In the genomic region with DNA sequence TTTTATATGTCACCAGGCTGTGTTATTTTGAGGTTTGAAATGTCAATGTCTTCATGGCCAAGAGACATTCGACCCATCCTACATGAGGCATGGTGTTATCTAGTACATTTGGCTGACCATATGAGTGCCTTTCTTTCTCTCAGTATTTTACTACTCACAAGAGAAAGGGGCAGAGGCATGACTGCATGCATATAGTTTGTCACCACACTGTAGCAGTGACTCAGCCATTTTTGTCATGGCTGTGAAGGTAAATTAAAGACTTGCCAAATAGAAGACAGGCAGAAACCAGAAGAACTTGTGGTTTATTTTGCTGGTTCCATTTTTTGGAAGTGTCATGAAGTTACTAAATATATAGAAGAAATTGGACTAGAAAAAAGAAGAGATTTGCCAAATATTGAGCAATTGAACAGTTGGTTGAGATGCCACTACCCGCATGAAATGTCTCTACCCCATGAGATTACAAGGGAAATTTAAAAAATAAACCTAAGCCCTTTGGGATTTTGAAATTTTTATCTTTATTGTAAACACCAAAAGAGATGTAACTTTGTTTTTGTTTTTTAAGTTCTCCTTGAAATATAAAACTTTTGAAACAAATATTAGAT, we compare ENCODE assay signal across 9 cellular contexts.
DNase-seq lines count a peak whose midpoint lies in the region; ATAC-seq, FAIRE-seq and TF ChIP-seq lines count a peak whose summit lies in the region.
"Had no signal": no experiment of that assay in that cellular context is flagged by ENCODE, and none has a peak within 500 bp of the region (broad histone marks: within the 10 kb centered on the region; RNA-seq: fewer than 3 reads in every experiment).

No MANE protein-coding gene starts in this region.

- peaks cover 14% of the 10 kb centered on the region for H3K79me2 ChIP-seq in GM12878 (ENCODE audit: control insufficient read depth, insufficient read depth, low read length)

- ATAC-seq in GM12878, result peak; percentile 28; the same call in 2 of the 3 replicates
- no peak for ATAC-seq in GM18519 (IDR thresholded peaks at IDR 0.05; ENCODE audit: low FRiP score, unreplicated experiment)
- ATAC-seq: activated T-cell treated with anti-CD3 and anti-CD28 coated beads, Interleukin-2, amount 50 U/mL, for 4 hours had no signal

- WGBS in GM12878 (ENCODE audit: insufficient coverage, insufficient replicate concordance, low lambda C conversion rate, missing lambda C conversion rate), result 65% methylated on average over 2 of the region's 2 CpGs
- WGBS in mesodermal cell (ENCODE audit: insufficient coverage in 2 of 2), 2 experiments, result no CpG with 5 or more reads among the region's 2 CpGs

- H3K27ac ChIP-seq in GM12878 (ENCODE audit: control insufficient read depth, insufficient read depth), result no peak overlapping the region; the same call in 1 of the 2 replicates
- H3K27ac ChIP-seq in mesodermal cell (ENCODE audit: low read depth, low read length, severe bottlenecking), result peak overlapping the region; percentile 12

- FAIRE-seq in GM12878 (lab: Jason Lieb, UNC), result no peak

- TF ChIP-seq CTCF in GM12878 (IDR thresholded peaks at IDR 0.05 in 2 of 3, conservative IDR thresholded peaks at IDR 0.05 in 1 of 3; ENCODE audit: control insufficient read depth in 2 of 3, extremely low read depth in 1 of 3, insufficient read depth in 1 of 3, low read depth in 3 of 3, low read length in 3 of 3), result no peak
- TF ChIP-seq CTCF in BE2C (IDR thresholded peaks at IDR 0.05; ENCODE audit: low read depth, low read length), result no peak

- intact Hi-C loops in GM12878 (cut with micrococcal nuclease; ENCODE audit: unreplicated experiment) (loop anchor here (2.0 kb wide), 1 partner anchor 14 kb away; no protein-coding TSS in a partner anchor), head of caudate nucleus (cut with DNase I) (no loop called here)

- in situ Hi-C loops in GM12878 (cut with MboI), result no loop called here

- no peak for TF ChIP-seq POLR2A in GM12878 (IDR thresholded peaks at IDR 0.05; ENCODE audit: low read depth, low read length)

- no peak overlapping the region for H3K4me3 ChIP-seq in MG63
- no peak overlapping the region for H3K4me3 ChIP-seq in GM12878
- no peak overlapping the region for H3K4me3 ChIP-seq in mesodermal cell (ENCODE audit: extremely low read depth, insufficient read depth, low read length, poor library complexity, severe bottlenecking)
- no peak overlapping the region for H3K4me3 ChIP-seq in BE2C (ENCODE audit: low read depth, low read length)

- no peak overlapping the region for H3K4me2 ChIP-seq in GM12878 (ENCODE audit: control insufficient read depth, insufficient read depth)

- H3K9me3 ChIP-seq in MG63, result no peaks in the 10 kb centered on the region
- no peaks in the 10 kb centered on the region for H3K9me3 ChIP-seq in GM12878 (replicated peaks; ENCODE audit: control insufficient read depth, insufficient read depth, low read length)
- no peaks in the 10 kb centered on the region for H3K9me3 ChIP-seq in mesodermal cell (ENCODE audit: control insufficient read depth, low read length)
- H3K9me3 ChIP-seq in BE2C, result no peaks in the 10 kb centered on the region

- SMC1A ChIA-PET in GM12878 (lab: Charles Lee; ENCODE audit: uncharacterized antibody, unreplicated experiment), result interaction anchor here (1.4 kb wide), 1 partner anchor 170 kb away, joined by 3 read pairs; a partner anchor contains a TSS

- no peak overlapping the region for H3K9ac ChIP-seq in GM12878 (ENCODE audit: control insufficient read depth, insufficient read depth, low read length)

- H3K36me3 ChIP-seq in MG63 (peaks cover 64% of the 10 kb centered on the region), GM12878 (ENCODE audit: control insufficient read depth in 2 of 2, insufficient read depth in 2 of 2, low read length in 1 of 2) (peaks cover 0 to 6% of the 10 kb centered on the region in 2 experiments; a peak in 2 of 4 replicates), mesodermal cell (ENCODE audit: control insufficient read depth, insufficient read depth, low read length) (peaks cover 39% of the 10 kb centered on the region), BE2C (peaks cover 55% of the 10 kb centered on the region)

- no peak for TF ChIP-seq RAD21 in GM12878 (IDR thresholded peaks at IDR 0.05; ENCODE audit: insufficient read depth, low read depth, low read length)

- H3K27me3 ChIP-seq in MG63 (no peaks in the 10 kb centered on the region), GM12878 (replicated peaks in 1 of 2; ENCODE audit: control insufficient read depth in 2 of 2, insufficient read depth in 2 of 2, low read length in 1 of 2) (no peaks in the 10 kb centered on the region), BE2C (no peaks in the 10 kb centered on the region)

- DNase-seq in DMS53 (lab: John Stamatoyannopoulos, UW), result peak; percentile 58
- peak; percentile 3 for DNase-seq in MG63
- no peak for DNase-seq in GM12878 (ENCODE audit: low read depth, low spot score)
- no peak for DNase-seq in SHP77 treated with DMSO at 0.1 percent for 48 hours (lab: John Stamatoyannopoulos, UW)
- DNase-seq in BE2C, result no peak
- DNase-seq in head of caudate nucleus, result no peak
- DNase-seq: activated T-cell treated with anti-CD3 and anti-CD28 coated beads, Interleukin-2, amount 50 U/mL, for 4 hours had no signal

- POLR2A ChIA-PET in GM12878 (lab: Charles Lee), result no interaction called here

- BruUV-seq in GM12878 (replicated peaks; lab: Mats Ljungman, UMichigan), result no TSS peak

- CTCF ChIA-PET in GM12878 (lab: Yijun Ruan, JAX), result no interaction called here

- H3K4me1 ChIP-seq in GM12878 (ENCODE audit: control insufficient read depth, insufficient read depth, low read length), result peaks cover 9% of the 10 kb centered on the region; the same call in 1 of the 2 replicates
- H3K4me1 ChIP-seq in mesodermal cell (ENCODE audit: control insufficient read depth, insufficient read depth, low read length, poor library complexity, severe bottlenecking), result no peaks in the 10 kb centered on the region
- no peaks in the 10 kb centered on the region for H3K4me1 ChIP-seq in BE2C

- H2AFZ ChIP-seq in GM12878 (ENCODE audit: control insufficient read depth, low read depth, low read length), result no peak overlapping the region

- RAD21 ChIA-PET in GM12878 (lab: Charles Lee; ENCODE audit: unreplicated experiment), result no interaction called here

- TF ChIP-seq EP300 in GM12878 (IDR thresholded peaks at IDR 0.05; ENCODE audit: borderline replicate concordance in 1 of 2, control insufficient read depth in 1 of 2, low read depth in 2 of 2, low read length in 2 of 2), result no peak

- H4K20me1 ChIP-seq in GM12878 (ENCODE audit: control insufficient read depth, insufficient read depth), result no peaks in the 10 kb centered on the region

TF ChIP-seq in GM12878, 131 proteins besides CTCF, POLR2A, EP300 and RAD21 (continues in another document):
- no peak for TF ChIP-seq CEBPB (IDR thresholded peaks at IDR 0.05; ENCODE audit: borderline replicate concordance in 1 of 2, low read depth in 2 of 2, low read length in 2 of 2)
- TF ChIP-seq, protein P1, sequence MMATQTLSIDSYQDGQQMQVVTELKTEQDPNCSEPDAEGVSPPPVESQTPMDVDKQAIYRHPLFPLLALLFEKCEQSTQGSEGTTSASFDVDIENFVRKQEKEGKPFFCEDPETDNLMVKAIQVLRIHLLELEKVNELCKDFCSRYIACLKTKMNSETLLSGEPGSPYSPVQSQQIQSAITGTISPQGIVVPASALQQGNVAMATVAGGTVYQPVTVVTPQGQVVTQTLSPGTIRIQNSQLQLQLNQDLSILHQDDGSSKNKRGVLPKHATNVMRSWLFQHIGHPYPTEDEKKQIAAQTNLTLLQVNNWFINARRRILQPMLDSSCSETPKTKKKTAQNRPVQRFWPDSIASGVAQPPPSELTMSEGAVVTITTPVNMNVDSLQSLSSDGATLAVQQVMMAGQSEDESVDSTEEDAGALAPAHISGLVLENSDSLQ (IDR thresholded peaks at IDR 0.05), result no peak
- TF ChIP-seq TCF12 (IDR thresholded peaks at IDR 0.05; ENCODE audit: low read depth, low read length), result no peak
- no peak for TF ChIP-seq SMAD5 (IDR thresholded peaks at IDR 0.05; ENCODE audit: low read depth)
- no peak for TF ChIP-seq CHD2 (IDR thresholded peaks at IDR 0.05; ENCODE audit: borderline replicate concordance, low read depth, low read length)
- TF ChIP-seq MYB (IDR thresholded peaks at IDR 0.05; ENCODE audit: borderline replicate concordance, low read depth, low read length), result no peak
- no peak for TF ChIP-seq RB1 (IDR thresholded peaks at IDR 0.05; ENCODE audit: borderline replicate concordance)
- no peak for TF ChIP-seq NFIC (IDR thresholded peaks at IDR 0.05; ENCODE audit: low read depth, low read length)
- no peak for TF ChIP-seq YY1 (IDR thresholded peaks at IDR 0.05; ENCODE audit: low read depth, low read length)
- TF ChIP-seq, protein P2, sequence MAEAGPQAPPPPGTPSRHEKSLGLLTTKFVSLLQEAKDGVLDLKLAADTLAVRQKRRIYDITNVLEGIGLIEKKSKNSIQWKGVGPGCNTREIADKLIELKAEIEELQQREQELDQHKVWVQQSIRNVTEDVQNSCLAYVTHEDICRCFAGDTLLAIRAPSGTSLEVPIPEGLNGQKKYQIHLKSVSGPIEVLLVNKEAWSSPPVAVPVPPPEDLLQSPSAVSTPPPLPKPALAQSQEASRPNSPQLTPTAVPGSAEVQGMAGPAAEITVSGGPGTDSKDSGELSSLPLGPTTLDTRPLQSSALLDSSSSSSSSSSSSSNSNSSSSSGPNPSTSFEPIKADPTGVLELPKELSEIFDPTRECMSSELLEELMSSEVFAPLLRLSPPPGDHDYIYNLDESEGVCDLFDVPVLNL (IDR thresholded peaks at IDR 0.05; ENCODE audit: low read depth, low read length), result no peak
- TF ChIP-seq SUZ12 (IDR thresholded peaks at IDR 0.05; ENCODE audit: unreplicated experiment), result no peak
- TF ChIP-seq, protein P3, sequence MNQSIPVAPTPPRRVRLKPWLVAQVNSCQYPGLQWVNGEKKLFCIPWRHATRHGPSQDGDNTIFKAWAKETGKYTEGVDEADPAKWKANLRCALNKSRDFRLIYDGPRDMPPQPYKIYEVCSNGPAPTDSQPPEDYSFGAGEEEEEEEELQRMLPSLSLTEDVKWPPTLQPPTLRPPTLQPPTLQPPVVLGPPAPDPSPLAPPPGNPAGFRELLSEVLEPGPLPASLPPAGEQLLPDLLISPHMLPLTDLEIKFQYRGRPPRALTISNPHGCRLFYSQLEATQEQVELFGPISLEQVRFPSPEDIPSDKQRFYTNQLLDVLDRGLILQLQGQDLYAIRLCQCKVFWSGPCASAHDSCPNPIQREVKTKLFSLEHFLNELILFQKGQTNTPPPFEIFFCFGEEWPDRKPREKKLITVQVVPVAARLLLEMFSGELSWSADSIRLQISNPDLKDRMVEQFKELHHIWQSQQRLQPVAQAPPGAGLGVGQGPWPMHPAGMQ (IDR thresholded peaks at IDR 0.05; ENCODE audit: borderline replicate concordance), result no peak

Comparison
In these comparisons a context has a peak if more than half of its experiments do, and no peak if none do; other contexts are left out.
1. DNase-seq: peak in DMS53 (single experiment) and MG63 (single experiment); none in GM12878 (single experiment), SHP77 treated with DMSO at 0.1 percent for 48 hours (single experiment), BE2C (single experiment) and head of caudate nucleus (0 of 42).